In genomic region chr17:19538095-19539039, GRCh38 we compare ENCODE assay signal across 1 cellular context.
A peak's percentile ranks its signal among the peaks of the same experiment; 100 is the strongest.
TF ChIP-seq lines count a peak whose summit lies in the region.

No MANE protein-coding gene starts in this region.

TF ChIP-seq in HepG2, 621 proteins besides CTCF, POLR2A, EP300 and RAD21 (continued from another document and continues in another):
- 0 out of 2 replicates have a peak, but pooled peaks have one; percentile 70 for TF ChIP-seq DMTF1 (CRISPR knock-in tag; IDR thresholded peaks at IDR 0.05)
- TF ChIP-seq MAFF (IDR thresholded peaks at IDR 0.05; ENCODE audit: low read depth, low read length) = no peak
- peak; percentile 74; the same call in 1 of the 2 replicates for TF ChIP-seq ARNT2 (CRISPR knock-in tag; IDR thresholded peaks at IDR 0.05; ENCODE audit: low read depth)
- TF ChIP-seq BRCA1 (CRISPR knock-in tag; IDR thresholded peaks at IDR 0.05) = 0 out of 2 replicates have a peak, but pooled peaks have one; percentile 55
- TF ChIP-seq FOXP4 (CRISPR knock-in tag; IDR thresholded peaks at IDR 0.05) = peak; percentile 93
- no peak; the same call in 1 of the 2 replicates for TF ChIP-seq ZSCAN25 (CRISPR knock-in tag; IDR thresholded peaks at IDR 0.05)
- TF ChIP-seq NFYB (CRISPR knock-in tag; IDR thresholded peaks at IDR 0.05) = no peak
- TF ChIP-seq ZNF331 (CRISPR knock-in tag; IDR thresholded peaks at IDR 0.05) = peak; percentile 91
- peak; percentile 70 for TF ChIP-seq ELF3 (CRISPR knock-in tag; IDR thresholded peaks at IDR 0.05)
- peak; percentile 95 for TF ChIP-seq NCOR1 (IDR thresholded peaks at IDR 0.05; ENCODE audit: borderline replicate concordance, low read length)
- TF ChIP-seq BRD4 (CRISPR knock-in tag; IDR thresholded peaks at IDR 0.05) = no peak
- TF ChIP-seq ZNF639 (CRISPR knock-in tag; conservative IDR thresholded peaks at IDR 0.05) = no peak
- no peak for TF ChIP-seq MLLT10 (CRISPR knock-in tag; IDR thresholded peaks at IDR 0.05)
- no peak for TF ChIP-seq ZNF546 (CRISPR knock-in tag; conservative IDR thresholded peaks at IDR 0.05)
- no peak for TF ChIP-seq ZNF646 (CRISPR knock-in tag; IDR thresholded peaks at IDR 0.05)
- no peak; the same call in 1 of the 2 replicates for TF ChIP-seq TMF1 (CRISPR knock-in tag; IDR thresholded peaks at IDR 0.05; ENCODE audit: low read depth)
- TF ChIP-seq HINFP (CRISPR knock-in tag; IDR thresholded peaks at IDR 0.05; ENCODE audit: low read depth) = peak; percentile 83
- TF ChIP-seq ZNF547 (CRISPR knock-in tag; IDR thresholded peaks at IDR 0.05) = no peak
- no peak for TF ChIP-seq ZNF740 (CRISPR knock-in tag; IDR thresholded peaks at IDR 0.05)
- TF ChIP-seq LBX2 (CRISPR knock-in tag; IDR thresholded peaks at IDR 0.05; ENCODE audit: borderline replicate concordance) = no peak
- TF ChIP-seq ZNF335 (CRISPR knock-in tag; IDR thresholded peaks at IDR 0.05) = 0 out of 2 replicates have a peak, but pooled peaks have one; percentile 57
- peak; percentile 62 for TF ChIP-seq KDM2A (CRISPR knock-in tag; IDR thresholded peaks at IDR 0.05; ENCODE audit: borderline replicate concordance, low read depth)
- peak; percentile 90 for TF ChIP-seq ZBTB7B (CRISPR knock-in tag; IDR thresholded peaks at IDR 0.05)
- no peak for TF ChIP-seq PCBP1 (IDR thresholded peaks at IDR 0.05; ENCODE audit: borderline replicate concordance, low read depth, low read length)
- no peak for TF ChIP-seq ZFY (CRISPR knock-in tag; IDR thresholded peaks at IDR 0.05)
- no peak for TF ChIP-seq ZNF816 (CRISPR knock-in tag; IDR thresholded peaks at IDR 0.05; ENCODE audit: borderline replicate concordance)
- TF ChIP-seq HMG20A (CRISPR knock-in tag; IDR thresholded peaks at IDR 0.05; ENCODE audit: borderline replicate concordance) = peak; percentile 85
- peak; percentile 74; the same call in 1 of the 2 replicates for TF ChIP-seq ZNF160 (CRISPR knock-in tag; IDR thresholded peaks at IDR 0.05)
- TF ChIP-seq ATF6 (CRISPR knock-in tag; conservative IDR thresholded peaks at IDR 0.05) = no peak
- TF ChIP-seq ATF5 (CRISPR knock-in tag; IDR thresholded peaks at IDR 0.05; ENCODE audit: low read depth) = 0 out of 2 replicates have a peak, but pooled peaks have one; percentile 85
- peak; percentile 83; the same call in 1 of the 2 replicates for TF ChIP-seq ZNF275 (CRISPR knock-in tag; IDR thresholded peaks at IDR 0.05; ENCODE audit: borderline replicate concordance)
- no peak for TF ChIP-seq ZFP41 (CRISPR knock-in tag; IDR thresholded peaks at IDR 0.05; ENCODE audit: borderline replicate concordance)
- TF ChIP-seq HDAC2 (CRISPR knock-in tag; IDR thresholded peaks at IDR 0.05) = peak; percentile 96
- TF ChIP-seq ZNF614 (CRISPR knock-in tag; IDR thresholded peaks at IDR 0.05; ENCODE audit: borderline replicate concordance) = peak; percentile 87; the same call in 1 of the 2 replicates
- TF ChIP-seq SNRNP70 (IDR thresholded peaks at IDR 0.05; ENCODE audit: low read depth, low read length) = no peak
- TF ChIP-seq RCOR2 (CRISPR knock-in tag; IDR thresholded peaks at IDR 0.05) = peak; percentile 87; the same call in 1 of the 2 replicates
- TF ChIP-seq SIN3B (IDR thresholded peaks at IDR 0.05; ENCODE audit: low read length) = no peak
- peak; percentile 92 for TF ChIP-seq NR2F6 (IDR thresholded peaks at IDR 0.05)
- peak; percentile 89 for TF ChIP-seq NR2F6 (CRISPR knock-in tag; IDR thresholded peaks at IDR 0.05)
- TF ChIP-seq SOX6 (IDR thresholded peaks at IDR 0.05) = no peak
- TF ChIP-seq SOX6 (CRISPR knock-in tag; IDR thresholded peaks at IDR 0.05) = peak; percentile 98
- TF ChIP-seq FIP1L1 (IDR thresholded peaks at IDR 0.05; ENCODE audit: borderline replicate concordance, insufficient read depth, low read depth, low read length) = no peak
- TF ChIP-seq REXO4 (CRISPR knock-in tag; IDR thresholded peaks at IDR 0.05; ENCODE audit: borderline replicate concordance) = no peak
- TF ChIP-seq TEAD2 (CRISPR knock-in tag; IDR thresholded peaks at IDR 0.05) = no peak
- TF ChIP-seq TSC22D2 (CRISPR knock-in tag; IDR thresholded peaks at IDR 0.05; ENCODE audit: borderline replicate concordance) = peak; percentile 76; the same call in 1 of the 2 replicates
- TF ChIP-seq FOXK1 (CRISPR knock-in tag; IDR thresholded peaks at IDR 0.05; ENCODE audit: borderline replicate concordance, low read depth) = peak; percentile 57; the same call in 1 of the 2 replicates
- TF ChIP-seq ZNF841 (CRISPR knock-in tag; IDR thresholded peaks at IDR 0.05; ENCODE audit: borderline replicate concordance) = no peak
- no peak for TF ChIP-seq NR3C1 (CRISPR knock-in tag; IDR thresholded peaks at IDR 0.05)
- TF ChIP-seq REL (CRISPR knock-in tag; conservative IDR thresholded peaks at IDR 0.05) = no peak
- peak; percentile 88 for TF ChIP-seq DMAP1 (CRISPR knock-in tag; IDR thresholded peaks at IDR 0.05)
